In genomic region chr6:912871-913663, GRCh38 we compare ENCODE assay signal across 9 cellular contexts.
A peak's percentile ranks its signal among the peaks of the same experiment; 100 is the strongest.
DNase-seq lines count a peak whose midpoint lies in the region; ATAC-seq and TF ChIP-seq lines count a peak whose summit lies in the region.
"Had no signal": no experiment of that assay in that cellular context is flagged by ENCODE, and none has a peak within 500 bp of the region (broad histone marks: within the 10 kb centered on the region; RNA-seq: fewer than 3 reads in every experiment).

No MANE protein-coding gene starts in this region.

- peaks cover 7% of the 10 kb centered on the region for H3K9me3 Mint-ChIP-seq in stimulated activated memory B cell treated with anti-CD40 and anti-IgM and Interleukin-4, amounts not matched to agents 10 μg/mL and 1 μg/mL and 100 μg/mL, for 72 hours

- no peaks in the 10 kb centered on the region for H3K36me3 Mint-ChIP-seq in stimulated activated memory B cell treated with anti-CD40 and anti-IgM and Interleukin-4, amounts not matched to agents 10 μg/mL and 1 μg/mL and 100 μg/mL, for 72 hours

- no peak for TF ChIP-seq CTCF in coronary artery (IDR thresholded peaks at IDR 0.05)

- peak; percentile 17 for DNase-seq in ELR (ENCODE audit: low read depth)
- DNase-seq in M059J (ENCODE audit: low read depth) = peak; percentile 47
- DNase-seq in ecto neural progenitor cell (ENCODE audit: low spot score) = peak; percentile 58
- DNase-seq in non-pigmented ciliary epithelial cell (ENCODE audit: low read depth) = peak; percentile 17
- DNase-seq in activated effector memory CD4-positive, alpha-beta T cell treated with Interleukin-2 at 50 U/mL for 16 hours = no peak
- DNase-seq in retina = no peak
- no peak for DNase-seq in coronary artery (ENCODE audit: low spot score)
- DNase-seq: activated CD8-positive, alpha-beta memory T cell treated with anti-CD3 and anti-CD28 coated beads, Interleukin-2, amount 50 U/mL, for 48 hours had no signal

- H3K27ac ChIP-seq in coronary artery = no peak overlapping the region

- H3K27me3 Mint-ChIP-seq in stimulated activated memory B cell treated with anti-CD40 and anti-IgM and Interleukin-4, amounts not matched to agents 10 μg/mL and 1 μg/mL and 100 μg/mL, for 72 hours = peaks cover 41% of the 10 kb centered on the region

- H3K4me3 Mint-ChIP-seq in stimulated activated memory B cell treated with anti-CD40 and anti-IgM and Interleukin-4, amounts not matched to agents 10 μg/mL and 1 μg/mL and 100 μg/mL, for 72 hours = no peak overlapping the region

- H3K27ac Mint-ChIP-seq in stimulated activated memory B cell treated with anti-CD40 and anti-IgM and Interleukin-4, amounts not matched to agents 10 μg/mL and 1 μg/mL and 100 μg/mL, for 72 hours = no peak overlapping the region

- no peak for ATAC-seq in stimulated activated memory B cell treated with anti-CD40 and anti-IgM and Interleukin-4, amounts not matched to agents 10 μg/mL and 1 μg/mL and 100 μg/mL, for 72 hours

- H3K4me1 Mint-ChIP-seq in stimulated activated memory B cell treated with anti-CD40 and anti-IgM and Interleukin-4, amounts not matched to agents 10 μg/mL and 1 μg/mL and 100 μg/mL, for 72 hours = no peaks in the 10 kb centered on the region

- H3K4me3 ChIP-seq in coronary artery = no peak overlapping the region

Comparison
In these comparisons a context has a peak if more than half of its experiments do, and no peak if none do; other contexts are left out.
1. DNase-seq: peak in ELR (single experiment), M059J (single experiment), ecto neural progenitor cell (single experiment) and non-pigmented ciliary epithelial cell (single experiment); none in activated effector memory CD4-positive, alpha-beta T cell treated with Interleukin-2 at 50 U/mL for 16 hours (single experiment), retina (single experiment) and coronary artery (single experiment).